ENCODE assay signal across 24 cellular contexts in the genomic region with DNA sequence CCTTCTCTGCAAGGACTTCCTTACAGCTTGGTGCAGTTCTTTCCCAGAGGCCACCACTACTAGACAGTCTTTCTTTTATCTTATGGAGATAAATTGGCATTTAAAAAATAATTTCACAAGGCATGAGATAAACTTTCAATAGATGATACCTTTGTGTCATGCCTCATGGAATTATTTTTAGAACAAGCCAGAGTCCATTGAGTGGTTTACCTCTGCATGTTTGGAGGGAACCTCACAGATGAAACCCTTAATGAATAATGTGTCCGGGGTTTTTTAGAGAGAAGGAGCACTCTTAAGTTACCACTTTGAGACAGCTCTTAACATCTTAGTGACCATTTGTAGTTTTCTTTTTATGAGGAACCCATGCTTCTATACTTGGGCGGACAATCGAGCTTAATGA. TPM values are rescaled to one million over a fixed set of nuclear protein-coding genes. Genes with fewer than 3 reads are reported as not detected.
DNase-seq lines count a peak whose midpoint lies in the region; ATAC-seq and TF ChIP-seq lines count a peak whose summit lies in the region.
"Had no signal": no experiment of that assay in that cellular context is flagged by ENCODE, and none has a peak within 500 bp of the region (broad histone marks: within the 10 kb centered on the region; RNA-seq: fewer than 3 reads in every experiment).

No MANE protein-coding gene starts in this region.

- peaks cover 21% of the 10 kb centered on the region for H4K20me1 ChIP-seq in GM23338 (replicated peaks; ENCODE audit: insufficient read depth)
- H4K20me1 ChIP-seq in hepatocyte (ENCODE audit: insufficient read depth, poor library complexity, severe bottlenecking) = peaks cover 6% of the 10 kb centered on the region

- DNase-seq in CD4-positive, alpha-beta memory T cell = no peak
- no peak for DNase-seq in GM23338 (ENCODE audit: low spot score)
- no peak for DNase-seq in hepatocyte (ENCODE audit: low spot score)
- DNase-seq in stimulated activated effector memory CD8-positive, alpha-beta T cell treated with anti-CD3 and anti-CD28 coated beads, Interleukin-12 subunit alpha, Interleukin-12 subunit beta, amount 100 ng/mL, for 72 hours (ENCODE audit: low spot score in 2 of 2) = no peak
- no peak for DNase-seq in HPDE6-E6E7 (ENCODE audit: extremely low spot score)
- DNase-seq in heart left ventricle = no peak
- no peak for DNase-seq in T-helper 2 cell treated with Interferon-gamma antibody and Interleukin-4, amounts not matched to agents 5 μg/mL and 100 μg/mL, for 36 hours (ENCODE audit: low spot score)
- DNase-seq: C1 segment of cervical spinal cord; CD8-positive, alpha-beta memory T cell; DMS153; DND-41; H7; KBM-7; MG63; NCI-H1105 treated with DMSO at 0.1 percent for 48 hours; NCI-H146; NCI-H1930; NCI-H2107; NCI-H524 treated with DMSO at 0.1 percent for 48 hours; NCI-H774; NK-92 treated with Interleukin-12 subunit alpha and Interleukin-12 subunit beta, amount 100 ng/mL, for 24 hours; PC-3; SK-N-SH had no signal

- POLR2A ChIA-PET in CD4-positive, alpha-beta memory T cell (lab: Charles Lee; ENCODE audit: partially characterized antibody) = interaction anchor here (2.2 kb wide), 1 partner anchor 21 kb away, joined by 6 read pairs; the partner anchor contains the start of gene EIF4EBP2

- H3K4me3 Mint-ChIP-seq in CD4-positive, alpha-beta memory T cell = peak overlapping the region in 2 of 8 donors; percentile 4 to 11
- H3K4me3 Mint-ChIP-seq in GM23338 = no peak overlapping the region
- H3K4me3 Mint-ChIP-seq in stimulated activated effector memory CD8-positive, alpha-beta T cell treated with anti-CD3 and anti-CD28 coated beads, Interleukin-12 subunit alpha, Interleukin-12 subunit beta, amount 100 ng/mL, for 72 hours = no peak overlapping the region
- H3K4me3 Mint-ChIP-seq in T-helper 2 cell treated with Interferon-gamma antibody and Interleukin-4, amounts not matched to agents 5 μg/mL and 100 μg/mL, for 36 hours = no peak overlapping the region
- H3K4me3 Mint-ChIP-seq: CD8-positive, alpha-beta memory T cell had no signal

- no peaks in the 10 kb centered on the region for H3K79me2 ChIP-seq in GM23338 (replicated peaks; ENCODE audit: insufficient read depth)
- peaks cover 9% of the 10 kb centered on the region for H3K79me2 ChIP-seq in hepatocyte

- H3K4me3 ChIP-seq in CD4-positive, alpha-beta memory T cell (ENCODE audit: low read length in 2 of 2) = no peak overlapping the region
- no peak overlapping the region for H3K4me3 ChIP-seq in GM23338
- H3K4me3 ChIP-seq in hepatocyte = no peak overlapping the region
- H3K4me3 ChIP-seq in heart left ventricle = no peak overlapping the region
- H3K4me3 ChIP-seq: MG63 had no signal

- H3K27me3 ChIP-seq in CD4-positive, alpha-beta memory T cell (ENCODE audit: insufficient read depth, low read length) = no peaks in the 10 kb centered on the region
- H3K27me3 ChIP-seq in GM23338 (ENCODE audit: insufficient read depth) = no peaks in the 10 kb centered on the region
- no peaks in the 10 kb centered on the region for H3K27me3 ChIP-seq in hepatocyte
- H3K27me3 ChIP-seq in heart left ventricle = no peaks in the 10 kb centered on the region
- H3K27me3 ChIP-seq: MG63 had no signal

- TF ChIP-seq POLR2A in heart left ventricle (IDR thresholded peaks at IDR 0.05) = no peak

- H3F3A ChIP-seq in GM23338 (replicated peaks; ENCODE audit: low read depth) = peaks cover 12% of the 10 kb centered on the region; the same call in 1 of the 2 replicates

- WGBS in hepatocyte (ENCODE audit: low lambda C conversion rate, missing lambda C conversion rate) = 98% methylated on average over 3 of the region's 3 CpGs
- WGBS in heart left ventricle, 4 donors = 79 to 91% (median 88%) methylated on average over 3 of the region's 3 CpGs

- H3K4me1 ChIP-seq in CD4-positive, alpha-beta memory T cell (ENCODE audit: insufficient read depth, low read length) = no peaks in the 10 kb centered on the region
- H3K4me1 ChIP-seq in GM23338 (ENCODE audit: insufficient read depth) (peaks cover 18% of the 10 kb centered on the region; the same call in 1 of the 2 replicates), hepatocyte (ENCODE audit: insufficient read depth) (peaks cover 6% of the 10 kb centered on the region), heart left ventricle (peaks cover 0 to 36% (median 12%) of the 10 kb centered on the region in 12 donors)

- H3K36me3 ChIP-seq in CD4-positive, alpha-beta memory T cell (ENCODE audit: insufficient read depth, low read length) = peaks cover 66% of the 10 kb centered on the region
- H3K36me3 ChIP-seq in GM23338 (ENCODE audit: insufficient read depth) = peaks cover 44% of the 10 kb centered on the region
- peaks cover 7% of the 10 kb centered on the region for H3K36me3 ChIP-seq in hepatocyte (replicated peaks; ENCODE audit: insufficient read depth, low read depth)
- peaks cover 0 to 99% (median 96%) of the 10 kb centered on the region in 9 donors for H3K36me3 ChIP-seq in heart left ventricle

- no peak overlapping the region for H3K27ac ChIP-seq in CD4-positive, alpha-beta memory T cell (ENCODE audit: low read depth, low read length)
- H3K27ac ChIP-seq in GM23338 (ENCODE audit: low read depth) (peak overlapping the region; percentile 37; the same call in 1 of the 2 replicates), hepatocyte (peak overlapping the region; percentile 56), heart left ventricle (no peak overlapping the region)

- peak overlapping the region in 6 of 7 donors; percentile 30 to 85 (median 50) for H3K27ac Mint-ChIP-seq in CD4-positive, alpha-beta memory T cell
- H3K27ac Mint-ChIP-seq in GM23338 = no peak overlapping the region
- peak overlapping the region; percentile 23 for H3K27ac Mint-ChIP-seq in stimulated activated effector memory CD8-positive, alpha-beta T cell treated with anti-CD3 and anti-CD28 coated beads, Interleukin-12 subunit alpha, Interleukin-12 subunit beta, amount 100 ng/mL, for 72 hours
- H3K27ac Mint-ChIP-seq in T-helper 2 cell treated with Interferon-gamma antibody and Interleukin-4, amounts not matched to agents 5 μg/mL and 100 μg/mL, for 36 hours = no peak overlapping the region

- CTCF ChIA-PET in CD4-positive, alpha-beta memory T cell (lab: Charles Lee; ENCODE audit: partially characterized antibody) = interaction anchor here (1.2 to 1.4 kb wide), 2 partner anchors 11 to 60 kb away, joined by 3 to 4 read pairs; no protein-coding TSS in a partner anchor

- H3K9me3 ChIP-seq in CD4-positive, alpha-beta memory T cell (ENCODE audit: control insufficient read depth in 1 of 2, low read length in 2 of 2) = no peaks in the 10 kb centered on the region
- no peaks in the 10 kb centered on the region for H3K9me3 ChIP-seq in hepatocyte (ENCODE audit: low read depth)
- H3K9me3 ChIP-seq in heart left ventricle = no peaks in the 10 kb centered on the region
- H3K9me3 ChIP-seq: MG63, SK-N-SH had no signal

- no peak overlapping the region for H2AFZ ChIP-seq in GM23338
- H2AFZ ChIP-seq in hepatocyte = no peak overlapping the region

- H3K36me3 Mint-ChIP-seq in CD4-positive, alpha-beta memory T cell = peaks cover 56 to 84% of the 10 kb centered on the region in 2 donors
- peaks cover 61% of the 10 kb centered on the region for H3K36me3 Mint-ChIP-seq in GM23338 (ENCODE audit: low read depth)
- H3K36me3 Mint-ChIP-seq in stimulated activated effector memory CD8-positive, alpha-beta T cell treated with anti-CD3 and anti-CD28 coated beads, Interleukin-12 subunit alpha, Interleukin-12 subunit beta, amount 100 ng/mL, for 72 hours = peaks cover 88% of the 10 kb centered on the region
- peaks cover 48% of the 10 kb centered on the region for H3K36me3 Mint-ChIP-seq in T-helper 2 cell treated with Interferon-gamma antibody and Interleukin-4, amounts not matched to agents 5 μg/mL and 100 μg/mL, for 36 hours (ENCODE audit: low read depth)

- no peaks in the 10 kb centered on the region for H3K9me2 ChIP-seq in GM23338 (ENCODE audit: insufficient read depth)
- H3K9me2 ChIP-seq in hepatocyte (replicated peaks; ENCODE audit: insufficient read depth) = no peaks in the 10 kb centered on the region
- H3K9me2 ChIP-seq: SK-N-SH had no signal

- peaks cover 9 to 28% (median 18%) of the 10 kb centered on the region in 4 donors for H3K4me1 Mint-ChIP-seq in CD4-positive, alpha-beta memory T cell
- H3K4me1 Mint-ChIP-seq in GM23338 = peaks cover 28% of the 10 kb centered on the region
- no peaks in the 10 kb centered on the region for H3K4me1 Mint-ChIP-seq in stimulated activated effector memory CD8-positive, alpha-beta T cell treated with anti-CD3 and anti-CD28 coated beads, Interleukin-12 subunit alpha, Interleukin-12 subunit beta, amount 100 ng/mL, for 72 hours
- H3K4me1 Mint-ChIP-seq in T-helper 2 cell treated with Interferon-gamma antibody and Interleukin-4, amounts not matched to agents 5 μg/mL and 100 μg/mL, for 36 hours (ENCODE audit: low read depth) = peaks cover 2% of the 10 kb centered on the region

- H3K4me2 ChIP-seq in GM23338 (no peak overlapping the region), hepatocyte (no peak overlapping the region)
- H3K4me2 ChIP-seq: SK-N-SH had no signal

- no peaks in the 10 kb centered on the region for H3K9me3 Mint-ChIP-seq in CD4-positive, alpha-beta memory T cell
- no peaks in the 10 kb centered on the region for H3K9me3 Mint-ChIP-seq in GM23338
- H3K9me3 Mint-ChIP-seq in stimulated activated effector memory CD8-positive, alpha-beta T cell treated with anti-CD3 and anti-CD28 coated beads, Interleukin-12 subunit alpha, Interleukin-12 subunit beta, amount 100 ng/mL, for 72 hours = no peaks in the 10 kb centered on the region
- H3K9me3 Mint-ChIP-seq in T-helper 2 cell treated with Interferon-gamma antibody and Interleukin-4, amounts not matched to agents 5 μg/mL and 100 μg/mL, for 36 hours = no peaks in the 10 kb centered on the region
- H3K9me3 Mint-ChIP-seq: CD8-positive, alpha-beta memory T cell had no signal

- ATAC-seq in GM23338 (no peak), heart left ventricle (no peak)
- no peak for ATAC-seq in stimulated activated effector memory CD8-positive, alpha-beta T cell treated with anti-CD3 and anti-CD28 coated beads, Interleukin-12 subunit alpha, Interleukin-12 subunit beta, amount 100 ng/mL, for 72 hours
- ATAC-seq: PC-3 had no signal

- intact Hi-C loops in CD4-positive, alpha-beta memory T cell (cut with micrococcal nuclease) = no loop called here
- intact Hi-C loops in heart left ventricle (cut with DNase I) = no loop called here

- no peaks in the 10 kb centered on the region for H3K27me3 Mint-ChIP-seq in CD4-positive, alpha-beta memory T cell
- no peaks in the 10 kb centered on the region for H3K27me3 Mint-ChIP-seq in GM23338 (ENCODE audit: insufficient read depth, low read depth, poor library complexity)
- no peaks in the 10 kb centered on the region for H3K27me3 Mint-ChIP-seq in T-helper 2 cell treated with Interferon-gamma antibody and Interleukin-4, amounts not matched to agents 5 μg/mL and 100 μg/mL, for 36 hours (ENCODE audit: low read depth)
- H3K27me3 Mint-ChIP-seq: CD8-positive, alpha-beta memory T cell had no signal

- no peak for TF ChIP-seq CTCF in GM23338 (conservative IDR thresholded peaks at IDR 0.05; ENCODE audit: low read depth in 2 of 2)
- no peak for TF ChIP-seq CTCF in hepatocyte (IDR thresholded peaks at IDR 0.05; ENCODE audit: poor library complexity)
- TF ChIP-seq CTCF in heart left ventricle (IDR thresholded peaks at IDR 0.05) = no peak

RNA-seq across cellular contexts. Expression of gene NODAL, which starts 17.2 kb away (rescaled TPM):
- total RNA-seq in CD4-positive, alpha-beta memory T cell = not detected
- under 1 TPM in 1 of 2 donors, not detected in 1; 0.19 TPM for polyA plus RNA-seq in CD4-positive, alpha-beta memory T cell
- total RNA-seq in GM23338 (2014; rRNA removed; shearing (Covaris generic)) = 28.4 and 29.9 TPM in 2 replicates
- polyA plus RNA-seq in GM23338 (2016; fragmentation: Nextera tagmentation; extraction: Ambion mirVana) (11.2 and 12.0 TPM in 2 replicates), hepatocyte (not detected in 2 replicates), heart left ventricle (not detected)
- total RNA-seq in hepatocyte (not detected in 2 replicates), heart left ventricle (under 1 TPM in 2 of 9 donors, not detected in 7; 0.22 to 0.37 TPM)
- total RNA-seq: A673; CD8-positive, alpha-beta memory T cell; PC-3 had no signal
- polyA plus RNA-seq: SK-N-SH had no signal

RNA-seq across cellular contexts. Expression of gene EIF4EBP2, which starts 20.4 kb away (rescaled TPM):
- total RNA-seq in CD4-positive, alpha-beta memory T cell = 10 to 100 TPM; 54.5 to 56.9 TPM
- 10 to 100 TPM; 67.7 to 83.9 TPM for polyA plus RNA-seq in CD4-positive, alpha-beta memory T cell
- total RNA-seq in GM23338 (2014; rRNA removed; shearing (Covaris generic)) = 131 and 138 TPM in 2 replicates
- polyA plus RNA-seq in GM23338 (2016; fragmentation: Nextera tagmentation; extraction: Ambion mirVana) (40.5 and 42.0 TPM in 2 replicates), hepatocyte (37.4 and 43.1 TPM in 2 replicates), heart left ventricle (10 to 100 TPM; 20.6 to 41.8 TPM)
- total RNA-seq in hepatocyte (75.1 and 77.1 TPM in 2 replicates), heart left ventricle (100 to 1,000 TPM in 1 of 9 donors, 10 to 100 TPM in 8; 78.3 to 150 (median 89.7) TPM)

RNA-seq across cellular contexts. Expression of gene LRRC20, which starts 41.9 kb away (rescaled TPM):
- 1 to 10 TPM; 2.9 to 3.4 TPM for total RNA-seq in CD4-positive, alpha-beta memory T cell
- polyA plus RNA-seq in CD4-positive, alpha-beta memory T cell = 1 to 10 TPM; 3.7 to 4.4 TPM
- total RNA-seq in GM23338 (2014; rRNA removed; shearing (Covaris generic)) = 43.3 and 43.9 TPM in 2 replicates
- polyA plus RNA-seq in GM23338 (2016; fragmentation: Nextera tagmentation; extraction: Ambion mirVana) (5.9 and 7.1 TPM in 2 replicates), hepatocyte (3.0 and 4.0 TPM in 2 replicates), heart left ventricle (10 to 100 TPM; 24.8 to 28.4 TPM)
- total RNA-seq in hepatocyte (7.2 and 8.2 TPM in 2 replicates), heart left ventricle (10 to 100 TPM; 32.7 to 92.2 (median 60.2) TPM)

RNA-seq across cellular contexts. Expression of gene PALD1, which starts 54.2 kb away (rescaled TPM):
- not detected for total RNA-seq in CD4-positive, alpha-beta memory T cell
- polyA plus RNA-seq in CD4-positive, alpha-beta memory T cell = not detected
- 48.7 and 58.2 TPM in 2 replicates for total RNA-seq in GM23338 (2014; rRNA removed; shearing (Covaris generic))
- polyA plus RNA-seq in GM23338 (2016; fragmentation: Nextera tagmentation; extraction: Ambion mirVana) (11.1 and 11.9 TPM in 2 replicates), hepatocyte (1.1 and 1.3 TPM in 2 replicates), heart left ventricle (1 to 10 TPM; 2.7 to 4.7 TPM)
- total RNA-seq in hepatocyte (1.1 and 2.2 TPM in 2 replicates), heart left ventricle (10 to 100 TPM in 1 of 9 donors, 1 to 10 TPM in 8; 3.2 to 12.3 (median 6.7) TPM)
- polyA plus RNA-seq: CD8-positive, alpha-beta memory T cell had no signal

Comparison
In these comparisons a context has a peak if more than half of its experiments do, and no peak if none do; other contexts are left out.
1. H3K27ac ChIP-seq: peak in GM23338 (single experiment) and hepatocyte (single experiment); none in CD4-positive, alpha-beta memory T cell (single experiment) and heart left ventricle (0 of 12).
2. H3K27ac Mint-ChIP-seq: peak in CD4-positive, alpha-beta memory T cell (6 of 7) and stimulated activated effector memory CD8-positive, alpha-beta T cell treated with anti-CD3 and anti-CD28 coated beads, Interleukin-12 subunit alpha, Interleukin-12 subunit beta, amount 100 ng/mL, for 72 hours (single experiment); none in GM23338 (single experiment) and T-helper 2 cell treated with Interferon-gamma antibody and Interleukin-4, amounts not matched to agents 5 μg/mL and 100 μg/mL, for 36 hours (single experiment).
3. RNA of gene NODAL, which starts 17.2 kb away (total RNA-seq): 28.4 to 29.9 TPM in GM23338; 0.22 to 0.37 TPM in heart left ventricle, not detected in CD4-positive, alpha-beta memory T cell and not detected in hepatocyte; every median in the first group is over 10 times any median in the second.